13 cellular contexts compared by ENCODE assay signal in genomic region chr1:227773558-227773957, GRCh38. TPM values are rescaled to one million over a fixed set of nuclear protein-coding genes. Genes with fewer than 3 reads are reported as not detected.
DNase-seq lines count a peak whose midpoint lies in the region; ATAC-seq and TF ChIP-seq lines count a peak whose summit lies in the region.
"Had no signal": no experiment of that assay in that cellular context is flagged by ENCODE, and none has a peak within 500 bp of the region (broad histone marks: within the 10 kb centered on the region; RNA-seq: fewer than 3 reads in every experiment).

No MANE protein-coding gene starts in this region.

- TF ChIP-seq POLR2A in vagina (IDR thresholded peaks at IDR 0.05), result no peak

- no peak overlapping the region for H3K4me3 ChIP-seq in CD4-positive, CD25-positive, alpha-beta regulatory T cell (ENCODE audit: low read depth, low read length)
- no peak overlapping the region for H3K4me3 ChIP-seq in vagina
- H3K4me3 ChIP-seq: A549, PC-9 had no signal

- H3K27ac Mint-ChIP-seq in T-helper 1 cell treated with Interleukin-12 subunit alpha and Interleukin-12 subunit beta and Interleukin-4 antibody, amounts not matched to agents 30 μg/mL and 1 μg/mL, for 36 hours, result peak overlapping the region; percentile 80
- peak overlapping the region in 2 of 3 donors; percentile 40 to 74 for H3K27ac Mint-ChIP-seq in CD4-positive, CD25-positive, alpha-beta regulatory T cell
- peak overlapping the region; percentile 5 for H3K27ac Mint-ChIP-seq in central memory CD8-positive, alpha-beta T cell (ENCODE audit: low read depth)

- no peak for ATAC-seq in CD4-positive, CD25-positive, alpha-beta regulatory T cell (ENCODE audit: low read depth in 2 of 2)
- ATAC-seq in central memory CD8-positive, alpha-beta T cell (replicated peaks; ENCODE audit: extremely low read depth, poor library complexity, severe bottlenecking), result no peak
- no peak for ATAC-seq in HG03045 (IDR thresholded peaks at IDR 0.05; ENCODE audit: unreplicated experiment)
- ATAC-seq: A549 had no signal

- H3K9me3 ChIP-seq in CD4-positive, CD25-positive, alpha-beta regulatory T cell (ENCODE audit: control insufficient read depth in 2 of 2, low read length in 2 of 2), result no peaks in the 10 kb centered on the region
- no peaks in the 10 kb centered on the region for H3K9me3 ChIP-seq in vagina
- H3K9me3 ChIP-seq: A549 had no signal

- DNase-seq in T-helper 1 cell, result no peak
- no peak for DNase-seq in CD4-positive, CD25-positive, alpha-beta regulatory T cell
- peak; percentile 87 for DNase-seq in DMS53 (lab: John Stamatoyannopoulos, UW)
- no peak for DNase-seq in central memory CD8-positive, alpha-beta T cell (ENCODE audit: low spot score in 2 of 2)
- DNase-seq in vagina (ENCODE audit: extremely low spot score in 2 of 2), result no peak
- no peak for DNase-seq in middle frontal gyrus (ENCODE audit: extremely low spot score, low spot score)
- DNase-seq: Kasumi-1, NCI-H1417 treated with DMSO at 0.1 percent for 48 hours, PC-9 had no signal

- TF ChIP-seq CTCF in vagina (IDR thresholded peaks at IDR 0.05), result no peak

- no peaks in the 10 kb centered on the region for H3K27me3 ChIP-seq in CD4-positive, CD25-positive, alpha-beta regulatory T cell (ENCODE audit: control insufficient read depth, insufficient read depth, low read length)
- no peaks in the 10 kb centered on the region for H3K27me3 ChIP-seq in vagina

- H3K27me3 Mint-ChIP-seq in T-helper 1 cell treated with Interleukin-12 subunit alpha and Interleukin-12 subunit beta and Interleukin-4 antibody, amounts not matched to agents 30 μg/mL and 1 μg/mL, for 36 hours (ENCODE audit: low read depth), result no peaks in the 10 kb centered on the region
- no peaks in the 10 kb centered on the region for H3K27me3 Mint-ChIP-seq in CD4-positive, CD25-positive, alpha-beta regulatory T cell
- no peaks in the 10 kb centered on the region for H3K27me3 Mint-ChIP-seq in central memory CD8-positive, alpha-beta T cell

- H3K4me1 ChIP-seq in CD4-positive, CD25-positive, alpha-beta regulatory T cell (ENCODE audit: control insufficient read depth, insufficient read depth, low read length, poor library complexity, severe bottlenecking), result no peaks in the 10 kb centered on the region
- peaks cover 2% of the 10 kb centered on the region for H3K4me1 ChIP-seq in vagina
- H3K4me1 ChIP-seq: A549 had no signal

- peaks cover 29% of the 10 kb centered on the region for H3K36me3 Mint-ChIP-seq in T-helper 1 cell treated with Interleukin-12 subunit alpha and Interleukin-12 subunit beta and Interleukin-4 antibody, amounts not matched to agents 30 μg/mL and 1 μg/mL, for 36 hours (ENCODE audit: low read depth)
- peaks cover 23% of the 10 kb centered on the region for H3K36me3 Mint-ChIP-seq in CD4-positive, CD25-positive, alpha-beta regulatory T cell
- H3K36me3 Mint-ChIP-seq in central memory CD8-positive, alpha-beta T cell (ENCODE audit: insufficient read depth), result peaks cover 4% of the 10 kb centered on the region

- H3K9me3 Mint-ChIP-seq in T-helper 1 cell treated with Interleukin-12 subunit alpha and Interleukin-12 subunit beta and Interleukin-4 antibody, amounts not matched to agents 30 μg/mL and 1 μg/mL, for 36 hours, result no peaks in the 10 kb centered on the region
- H3K9me3 Mint-ChIP-seq in CD4-positive, CD25-positive, alpha-beta regulatory T cell, result no peaks in the 10 kb centered on the region
- H3K9me3 Mint-ChIP-seq in central memory CD8-positive, alpha-beta T cell, result no peaks in the 10 kb centered on the region
- H3K9me3 Mint-ChIP-seq: CD14-positive monocyte had no signal

- H3K4me1 Mint-ChIP-seq in T-helper 1 cell treated with Interleukin-12 subunit alpha and Interleukin-12 subunit beta and Interleukin-4 antibody, amounts not matched to agents 30 μg/mL and 1 μg/mL, for 36 hours (ENCODE audit: low read depth), result peaks cover 33% of the 10 kb centered on the region
- H3K4me1 Mint-ChIP-seq in CD4-positive, CD25-positive, alpha-beta regulatory T cell, result peaks cover 0 to 20% (median 11%) of the 10 kb centered on the region in 4 donors
- peaks cover 39% of the 10 kb centered on the region for H3K4me1 Mint-ChIP-seq in central memory CD8-positive, alpha-beta T cell
- H3K4me1 Mint-ChIP-seq: CD14-positive monocyte had no signal

- no peak overlapping the region for H3K27ac ChIP-seq in CD4-positive, CD25-positive, alpha-beta regulatory T cell (ENCODE audit: insufficient read depth, low read length, poor library complexity, severe bottlenecking)
- no peak overlapping the region for H3K27ac ChIP-seq in vagina
- H3K27ac ChIP-seq: A549, PC-9 had no signal

- intact Hi-C loops in vagina (cut with DNase I), result no loop called here

- peaks cover 16% of the 10 kb centered on the region for H3K36me3 ChIP-seq in CD4-positive, CD25-positive, alpha-beta regulatory T cell (ENCODE audit: control insufficient read depth, insufficient read depth, low read length)
- H3K36me3 ChIP-seq in vagina, result peaks cover 0 to 20% of the 10 kb centered on the region in 2 donors

- H3K4me3 Mint-ChIP-seq in T-helper 1 cell treated with Interleukin-12 subunit alpha and Interleukin-12 subunit beta and Interleukin-4 antibody, amounts not matched to agents 30 μg/mL and 1 μg/mL, for 36 hours, result no peak overlapping the region
- peak overlapping the region in 1 of 4 donors; percentile 31 for H3K4me3 Mint-ChIP-seq in CD4-positive, CD25-positive, alpha-beta regulatory T cell
- peak overlapping the region; percentile 61 for H3K4me3 Mint-ChIP-seq in central memory CD8-positive, alpha-beta T cell
- H3K4me3 Mint-ChIP-seq: CD14-positive monocyte had no signal

RNA-seq across cellular contexts. Expression of gene SNAP47, which starts 38.3 kb away (rescaled TPM):
- total RNA-seq in CD4-positive, CD25-positive, alpha-beta regulatory T cell, result 26.3 TPM
- polyA plus RNA-seq in CD4-positive, CD25-positive, alpha-beta regulatory T cell, result 10 to 100 TPM; 47.0 to 60.1 (median 52.0) TPM
- 28.7 TPM for total RNA-seq in vagina

RNA-seq across cellular contexts. Expression of gene JMJD4, which starts 38.5 kb away (rescaled TPM):
- 9.7 TPM for total RNA-seq in CD4-positive, CD25-positive, alpha-beta regulatory T cell
- 10 to 100 TPM; 22.3 to 28.9 (median 26.8) TPM for polyA plus RNA-seq in CD4-positive, CD25-positive, alpha-beta regulatory T cell
- 18.2 TPM for total RNA-seq in vagina

RNA-seq across cellular contexts. Expression of gene PRSS38, which starts 41.9 kb away (rescaled TPM):
- not detected for total RNA-seq in CD4-positive, CD25-positive, alpha-beta regulatory T cell
- polyA plus RNA-seq in CD4-positive, CD25-positive, alpha-beta regulatory T cell, result not detected
- total RNA-seq in vagina, result not detected
- total RNA-seq: PC-9 had no signal
- polyA plus RNA-seq: A549, CD14-positive monocyte had no signal

Comparison
In these comparisons a context has a peak if more than half of its experiments do, and no peak if none do; other contexts are left out.
1. H3K27ac Mint-ChIP-seq: peak in every context shown above with its lines; median percentile 80 in T-helper 1 cell treated with Interleukin-12 subunit alpha and Interleukin-12 subunit beta and Interleukin-4 antibody, amounts not matched to agents 30 μg/mL and 1 μg/mL, for 36 hours; 57 in CD4-positive, CD25-positive, alpha-beta regulatory T cell; 5 in central memory CD8-positive, alpha-beta T cell.